In the genomic region with DNA sequence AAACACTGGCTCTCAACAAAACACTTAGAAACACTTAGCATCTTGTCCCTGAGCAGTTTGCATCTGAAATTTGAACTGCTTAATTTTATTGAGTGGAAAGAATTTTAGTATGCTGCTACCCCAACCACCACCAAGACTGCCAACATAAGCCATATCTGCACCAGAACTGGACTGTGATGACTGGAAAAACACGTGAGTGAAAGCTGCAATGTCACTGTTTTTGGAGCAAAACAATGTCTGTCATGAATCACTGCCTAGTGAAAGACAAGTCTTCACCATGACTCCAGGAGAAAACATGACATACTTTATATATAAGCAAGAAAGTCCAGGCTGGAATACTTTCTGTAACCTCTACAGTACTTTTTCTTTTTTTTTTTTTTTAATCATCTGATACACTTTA, we compare ENCODE assay signal across 20 cellular contexts.
DNase-seq lines count a peak whose midpoint lies in the region; ATAC-seq and TF ChIP-seq lines count a peak whose summit lies in the region.
"Had no signal": no experiment of that assay in that cellular context is flagged by ENCODE, and none has a peak within 500 bp of the region (broad histone marks: within the 10 kb centered on the region; RNA-seq: fewer than 3 reads in every experiment).

No MANE protein-coding gene starts in this region.

- DNase-seq in GM04504 (ENCODE audit: low read depth) (peak; percentile 4), HPDE6-E6E7 (ENCODE audit: extremely low spot score) (peak; percentile 13), astrocyte of the hippocampus (ENCODE audit: low read depth, low spot score) (peak; percentile 54), kidney tubule cell (ENCODE audit: low spot score) (peak; percentile 19), CD14-positive monocyte (ENCODE audit: low spot score) (no peak)
- DNase-seq in T-helper 2 cell treated with Interferon-gamma antibody and Interleukin-4, amounts not matched to agents 5 μg/mL and 100 μg/mL, for 36 hours (ENCODE audit: low spot score): no peak
- DNase-seq: activated CD8-positive, alpha-beta T cell treated with anti-CD3 and anti-CD28 coated beads for 36 hours; activated naive CD4-positive, alpha-beta T cell treated with anti-CD3 and anti-CD28 coated beads, Interleukin-2, amount 10 ng/mL, durations not matched to agents 7 days and 5 days; activated T-cell treated with anti-CD3 and anti-CD28 coated beads, Interleukin-2, amount 50 U/mL, for 24 hours; body of pancreas; NCI-H1694; NCI-H510A; SIG-M5; stimulated activated CD4-positive, alpha-beta T cell treated with anti-CD3 and anti-CD28 coated beads, Interleukin-2, amount 100 ng/mL, for 48 hours; substantia nigra; uterus had no signal

- no peak overlapping the region for H3K27ac Mint-ChIP-seq in CD14-positive monocyte
- H3K27ac Mint-ChIP-seq in T-helper 2 cell treated with Interferon-gamma antibody and Interleukin-4, amounts not matched to agents 5 μg/mL and 100 μg/mL, for 36 hours: no peak overlapping the region
- H3K27ac Mint-ChIP-seq: activated CD8-positive, alpha-beta T cell treated with anti-CD3 and anti-CD28 coated beads for 36 hours; activated naive CD4-positive, alpha-beta T cell treated with anti-CD3 and anti-CD28 coated beads, Interleukin-2, amount 10 ng/mL, durations not matched to agents 7 days and 5 days; activated T-cell treated with anti-CD3 and anti-CD28 coated beads, Interleukin-2, amount 50 U/mL, for 24 hours; natural killer cell treated with Interleukin-12 subunit alpha and Interleukin-12 subunit beta and Interleukin-15 and Interleukin-18, amount 100 ng/mL, for 72 hours; WTC11 had no signal

- H3K4me3 Mint-ChIP-seq in CD14-positive monocyte: no peak overlapping the region
- no peak overlapping the region for H3K4me3 Mint-ChIP-seq in T-helper 2 cell treated with Interferon-gamma antibody and Interleukin-4, amounts not matched to agents 5 μg/mL and 100 μg/mL, for 36 hours
- H3K4me3 Mint-ChIP-seq: activated CD8-positive, alpha-beta T cell treated with anti-CD3 and anti-CD28 coated beads for 36 hours; activated naive CD4-positive, alpha-beta T cell treated with anti-CD3 and anti-CD28 coated beads, Interleukin-2, amount 10 ng/mL, durations not matched to agents 7 days and 5 days; activated T-cell treated with anti-CD3 and anti-CD28 coated beads, Interleukin-2, amount 50 U/mL, for 24 hours; natural killer cell treated with Interleukin-12 subunit alpha and Interleukin-12 subunit beta and Interleukin-15 and Interleukin-18, amount 100 ng/mL, for 72 hours; WTC11 had no signal

- H3K4me1 Mint-ChIP-seq in CD14-positive monocyte: no peaks in the 10 kb centered on the region
- H3K4me1 Mint-ChIP-seq in T-helper 2 cell treated with Interferon-gamma antibody and Interleukin-4, amounts not matched to agents 5 μg/mL and 100 μg/mL, for 36 hours (ENCODE audit: low read depth): no peaks in the 10 kb centered on the region
- H3K4me1 Mint-ChIP-seq: activated naive CD4-positive, alpha-beta T cell treated with anti-CD3 and anti-CD28 coated beads, Interleukin-2, amount 10 ng/mL, durations not matched to agents 7 days and 5 days had no signal

- H3K27me3 Mint-ChIP-seq in CD14-positive monocyte (ENCODE audit: low read depth in 3 of 3): peaks cover 0 to 4% (median 3%) of the 10 kb centered on the region in 3 donors
- H3K27me3 Mint-ChIP-seq in T-helper 2 cell treated with Interferon-gamma antibody and Interleukin-4, amounts not matched to agents 5 μg/mL and 100 μg/mL, for 36 hours (ENCODE audit: low read depth): no peaks in the 10 kb centered on the region
- H3K27me3 Mint-ChIP-seq: activated CD8-positive, alpha-beta T cell treated with anti-CD3 and anti-CD28 coated beads for 36 hours; activated naive CD4-positive, alpha-beta T cell treated with anti-CD3 and anti-CD28 coated beads, Interleukin-2, amount 10 ng/mL, durations not matched to agents 7 days and 5 days; activated T-cell treated with anti-CD3 and anti-CD28 coated beads, Interleukin-2, amount 50 U/mL, for 24 hours; natural killer cell treated with Interleukin-12 subunit alpha and Interleukin-12 subunit beta and Interleukin-15 and Interleukin-18, amount 100 ng/mL, for 72 hours had no signal

- no peak for TF ChIP-seq CTCF in CD14-positive monocyte (IDR thresholded peaks at IDR 0.05)

- intact Hi-C loops in CD14-positive monocyte (cut with micrococcal nuclease): no loop called here

- peaks cover 0 to 5% (median 2%) of the 10 kb centered on the region in 7 donors for H3K9me3 Mint-ChIP-seq in CD14-positive monocyte
- no peaks in the 10 kb centered on the region for H3K9me3 Mint-ChIP-seq in T-helper 2 cell treated with Interferon-gamma antibody and Interleukin-4, amounts not matched to agents 5 μg/mL and 100 μg/mL, for 36 hours
- H3K9me3 Mint-ChIP-seq: WTC11 had no signal

- ATAC-seq in GM19328 (IDR thresholded peaks at IDR 0.05; ENCODE audit: unreplicated experiment): no peak
- ATAC-seq: activated CD8-positive, alpha-beta T cell treated with anti-CD3 and anti-CD28 coated beads for 36 hours; body of pancreas; esophagus mucosa; natural killer cell treated with Interleukin-12 subunit alpha and Interleukin-12 subunit beta and Interleukin-15 and Interleukin-18, amount 100 ng/mL, for 72 hours had no signal

- H3K36me3 Mint-ChIP-seq in CD14-positive monocyte: no peaks in the 10 kb centered on the region
- no peaks in the 10 kb centered on the region for H3K36me3 Mint-ChIP-seq in T-helper 2 cell treated with Interferon-gamma antibody and Interleukin-4, amounts not matched to agents 5 μg/mL and 100 μg/mL, for 36 hours (ENCODE audit: low read depth)
- H3K36me3 Mint-ChIP-seq: activated naive CD4-positive, alpha-beta T cell treated with anti-CD3 and anti-CD28 coated beads, Interleukin-2, amount 10 ng/mL, durations not matched to agents 7 days and 5 days; WTC11 had no signal

Comparison
In these comparisons a context has a peak if more than half of its experiments do, and no peak if none do; other contexts are left out.
1. DNase-seq: peak in GM04504 (single experiment), HPDE6-E6E7 (single experiment), astrocyte of the hippocampus (single experiment) and kidney tubule cell (single experiment); none in CD14-positive monocyte (single experiment) and T-helper 2 cell treated with Interferon-gamma antibody and Interleukin-4, amounts not matched to agents 5 μg/mL and 100 μg/mL, for 36 hours (single experiment).